In genomic region chr14:95561001-95561412, GRCh38 we compare ENCODE assay signal across 8 cellular contexts.
A peak's percentile ranks its signal among the peaks of the same experiment; 100 is the strongest.
DNase-seq lines count a peak whose midpoint lies in the region; ATAC-seq lines count a peak whose summit lies in the region.

No MANE protein-coding gene starts in this region.

- DNase-seq in COLO829 (ENCODE audit: low spot score): peak; percentile 73
- DNase-seq in HK-2 (ENCODE audit: unreplicated experiment): peak; percentile 89
- peak; percentile 93 for DNase-seq in NCI-H82 (lab: John Stamatoyannopoulos, UW)
- peak; percentile 94 for DNase-seq in activated CD4-positive, alpha-beta T cell treated with anti-CD3 and anti-CD28 coated beads, Interleukin-2, amount 50 U/mL, for 48 hours
- peak; percentile 76 for DNase-seq in effector CD4-positive, alpha-beta T cell
- peak; percentile 83 for DNase-seq in medulla oblongata (ENCODE audit: extremely low spot score)
- DNase-seq in stimulated activated CD8-positive, alpha-beta memory T cell treated with anti-CD3 and anti-CD28 coated beads, Interleukin-15, amount 100 ng/mL, for 4 hours (ENCODE audit: low read depth in 2 of 2): peak; percentile 37 to 70

- peak; percentile 74 for ATAC-seq in GM19468 (IDR thresholded peaks at IDR 0.05; ENCODE audit: extremely low read depth, unreplicated experiment)

Comparison
In these comparisons a context has a peak if more than half of its experiments do, and no peak if none do; other contexts are left out.
1. Peak in every context shown above with its lines: DNase-seq and ATAC-seq.